Comparison of ENCODE assay signal across 19 cellular contexts in genomic region chr3:155412856-155413255, GRCh38.
"Had no signal": no experiment of that assay in that cellular context is flagged by ENCODE, and none has a peak within 500 bp of the region (broad histone marks: within the 10 kb centered on the region; RNA-seq: fewer than 3 reads in every experiment).

No MANE protein-coding gene starts in this region.

- ATAC-seq: activated CD4-positive, alpha-beta T cell treated with anti-CD3 and anti-CD28 coated beads for 36 hours; right lobe of liver; stimulated activated memory B cell treated with anti-CD40 and anti-IgM and Interleukin-4, amounts not matched to agents 10 μg/mL and 1 μg/mL and 100 μg/mL, for 72 hours; upper lobe of right lung; WTC11 had no signal

- H3K9me3 Mint-ChIP-seq: activated naive CD4-positive, alpha-beta T cell treated with anti-CD3 and anti-CD28 coated beads, Interleukin-2, amount 50 U/mL, for 24 hours; mesothelial cell of epicardium; nephron; stimulated activated memory B cell treated with anti-CD40 and anti-IgM and Interleukin-4, amounts not matched to agents 10 μg/mL and 1 μg/mL and 100 μg/mL, for 72 hours; T-helper 2 cell treated with Interferon-gamma antibody and Interleukin-4, amounts not matched to agents 5 μg/mL and 100 μg/mL, for 36 hours had no signal

- H3K4me3 ChIP-seq: adrenal gland, breast epithelium, lung, right lobe of liver, smooth muscle cell, thoracic aorta, upper lobe of right lung had no signal

- H3K27me3 Mint-ChIP-seq: activated CD4-positive, alpha-beta T cell treated with anti-CD3 and anti-CD28 coated beads for 36 hours; activated naive CD4-positive, alpha-beta T cell treated with anti-CD3 and anti-CD28 coated beads, Interleukin-2, amount 50 U/mL, for 24 hours; stimulated activated memory B cell treated with anti-CD40 and anti-IgM and Interleukin-4, amounts not matched to agents 10 μg/mL and 1 μg/mL and 100 μg/mL, for 72 hours had no signal

- DNase-seq: activated CD4-positive, alpha-beta T cell treated with anti-CD3 and anti-CD28 coated beads for 36 hours; activated CD4-positive, alpha-beta T cell treated with anti-CD3 and anti-CD28 coated beads, Interleukin-2, amount 50 U/mL, for 48 hours; activated gamma-delta T cell; adrenal gland; dermis blood vessel endothelial cell; effector memory CD4-positive, alpha-beta T cell; right lobe of liver; stimulated activated CD4-positive, alpha-beta T cell treated with anti-CD3 and anti-CD28 coated beads, Interleukin-4, amount 100 ng/mL, for 4 hours; upper lobe of right lung had no signal

- H3K27ac ChIP-seq: adrenal gland, breast epithelium, right lobe of liver, thoracic aorta, upper lobe of right lung had no signal

- H3K4me3 Mint-ChIP-seq: activated CD4-positive, alpha-beta T cell treated with anti-CD3 and anti-CD28 coated beads for 36 hours; activated naive CD4-positive, alpha-beta T cell treated with anti-CD3 and anti-CD28 coated beads, Interleukin-2, amount 50 U/mL, for 24 hours; mesothelial cell of epicardium; nephron; stimulated activated memory B cell treated with anti-CD40 and anti-IgM and Interleukin-4, amounts not matched to agents 10 μg/mL and 1 μg/mL and 100 μg/mL, for 72 hours; T-helper 2 cell treated with Interferon-gamma antibody and Interleukin-4, amounts not matched to agents 5 μg/mL and 100 μg/mL, for 36 hours; WTC11 had no signal

- H3K4me2 ChIP-seq: smooth muscle cell had no signal

- H3K9me3 ChIP-seq: adrenal gland, breast epithelium, right lobe of liver, thoracic aorta, upper lobe of right lung had no signal

- H3K36me3 Mint-ChIP-seq: activated naive CD4-positive, alpha-beta T cell treated with anti-CD3 and anti-CD28 coated beads, Interleukin-2, amount 50 U/mL, for 24 hours; mesothelial cell of epicardium; stimulated activated memory B cell treated with anti-CD40 and anti-IgM and Interleukin-4, amounts not matched to agents 10 μg/mL and 1 μg/mL and 100 μg/mL, for 72 hours had no signal

- H3K27ac Mint-ChIP-seq: activated CD4-positive, alpha-beta T cell treated with anti-CD3 and anti-CD28 coated beads for 36 hours; activated naive CD4-positive, alpha-beta T cell treated with anti-CD3 and anti-CD28 coated beads, Interleukin-2, amount 50 U/mL, for 24 hours; mesothelial cell of epicardium; nephron; stimulated activated memory B cell treated with anti-CD40 and anti-IgM and Interleukin-4, amounts not matched to agents 10 μg/mL and 1 μg/mL and 100 μg/mL, for 72 hours; T-helper 2 cell treated with Interferon-gamma antibody and Interleukin-4, amounts not matched to agents 5 μg/mL and 100 μg/mL, for 36 hours; WTC11 had no signal

- H3K27me3 ChIP-seq: adrenal gland, breast epithelium, right lobe of liver, upper lobe of right lung had no signal

- H3K36me3 ChIP-seq: adrenal gland, breast epithelium, right lobe of liver, thoracic aorta, upper lobe of right lung had no signal

- H3K4me1 Mint-ChIP-seq: activated CD4-positive, alpha-beta T cell treated with anti-CD3 and anti-CD28 coated beads for 36 hours; activated naive CD4-positive, alpha-beta T cell treated with anti-CD3 and anti-CD28 coated beads, Interleukin-2, amount 50 U/mL, for 24 hours; stimulated activated memory B cell treated with anti-CD40 and anti-IgM and Interleukin-4, amounts not matched to agents 10 μg/mL and 1 μg/mL and 100 μg/mL, for 72 hours had no signal

- H3K4me1 ChIP-seq: adrenal gland, breast epithelium, right lobe of liver, upper lobe of right lung had no signal
